In genomic region chr20:16951876-16952275, GRCh38 we compare ENCODE assay signal across 32 cellular contexts.
"Had no signal": no experiment of that assay in that cellular context is flagged by ENCODE, and none has a peak within 500 bp of the region (broad histone marks: within the 10 kb centered on the region; RNA-seq: fewer than 3 reads in every experiment).

No MANE protein-coding gene starts in this region.

- H3K36me3 ChIP-seq: adrenal gland, brain microvascular endothelial cell, breast epithelium had no signal

- DNase-seq: activated B cell treated with CpG ODN at 0.5 μM for 24 hours; activated CD4-positive, alpha-beta memory T cell treated with anti-CD3 and anti-CD28 coated beads for 36 hours; activated CD4-positive, alpha-beta T cell treated with anti-CD3 and anti-CD28 coated beads for 4 hours; activated CD4-positive, alpha-beta T cell treated with anti-CD3 and anti-CD28 coated beads, Interleukin-2, amount 10 ng/mL, durations not matched to agents 24 days and 14 days; activated CD4-positive, alpha-beta T cell treated with anti-CD3 and anti-CD28 coated beads, Interleukin-2, amount 50 U/mL, for 1 hour; activated CD4-positive, alpha-beta T cell treated with anti-CD3 and anti-CD28 coated beads, Interleukin-2, amount 50 U/mL, for 4 hours; activated CD4-positive, CD25-positive, alpha-beta regulatory T cell treated with anti-CD3 and anti-CD28 coated beads, Interleukin-2, amount 50 U/mL, for 72 hours; activated CD8-positive, alpha-beta memory T cell treated with anti-CD3 and anti-CD28 coated beads, Interleukin-2, amount 50 U/mL, for 4 hours; activated CD8-positive, alpha-beta T cell treated with anti-CD3 and anti-CD28 coated beads for 36 hours; activated effector memory CD4-positive, alpha-beta T cell treated with anti-CD3 and anti-CD28 coated beads, Interleukin-2, amount 50 U/mL, for 16 hours; activated gamma-delta T cell treated with Interleukin-2 at 50 U/mL for 16 hours; activated naive CD4-positive, alpha-beta T cell; activated naive CD4-positive, alpha-beta T cell treated with anti-CD3 and anti-CD28 coated beads for 36 hours; activated naive CD4-positive, alpha-beta T cell treated with anti-CD3 and anti-CD28 coated beads, Interleukin-2, amount 50 U/mL, for 16 hours; activated naive CD8-positive, alpha-beta T cell treated with anti-CD3 and anti-CD28 coated beads for 36 hours; activated T-cell treated with anti-CD3 and anti-CD28 coated beads for 4 hours; activated T-cell treated with anti-CD3 and anti-CD28 coated beads, Interleukin-2, amount 50 U/mL, for 1 hour; activated T-cell treated with anti-CD3 and anti-CD28 coated beads, Interleukin-2, amount 50 U/mL, for 4 hours; activated T-cell treated with anti-CD3 and anti-CD28 coated beads, Interleukin-2, amount 50 U/mL, for 72 hours; adrenal gland; amniotic stem cell; aorta; body of pancreas; brain microvascular endothelial cell; central memory CD4-positive, alpha-beta T cell; T-helper 1 cell; T-helper 2 cell; T-helper 9 cell had no signal

- H3K9me3 ChIP-seq: adrenal gland, breast epithelium had no signal

- H3K4me1 ChIP-seq: adrenal gland, body of pancreas, breast epithelium had no signal

- H3K4me3 ChIP-seq: adrenal gland, body of pancreas, breast epithelium had no signal

- H3K27me3 ChIP-seq: adrenal gland, body of pancreas, brain microvascular endothelial cell, breast epithelium had no signal

- H3K27ac ChIP-seq: adrenal gland, body of pancreas, brain microvascular endothelial cell, breast epithelium, VCaP had no signal

- ATAC-seq: activated CD8-positive, alpha-beta T cell treated with anti-CD3 and anti-CD28 coated beads for 36 hours; activated naive CD4-positive, alpha-beta T cell treated with anti-CD3 and anti-CD28 coated beads, Interleukin-2, amount 50 U/mL, for 72 hours; activated T-cell treated with anti-CD3 and anti-CD28 coated beads, Interleukin-2, amount 50 U/mL, for 4 hours; activated T-cell treated with anti-CD3 and anti-CD28 coated beads, Interleukin-2, amount 50 U/mL, for 72 hours; activated T-helper 17 cell treated with anti-CD3 and anti-CD28 coated beads, Interleukin-2, amount 50 U/mL, for 72 hours; body of pancreas had no signal
